Comparison of ENCODE assay signal across 37 cellular contexts in genomic region chr21:41739011-41739410, GRCh38. TPM values are rescaled to one million over a fixed set of nuclear protein-coding genes. Genes with fewer than 3 reads are reported as not detected.
"Had no signal": no experiment of that assay in that cellular context is flagged by ENCODE, and none has a peak within 500 bp of the region (broad histone marks: within the 10 kb centered on the region; RNA-seq: fewer than 3 reads in every experiment).

No MANE protein-coding gene starts in this region.

- H3K4me3 Mint-ChIP-seq: activated B cell treated with CpG ODN at 0.5 μM for 24 hours; activated CD4-positive, alpha-beta memory T cell treated with anti-CD3 and anti-CD28 coated beads for 36 hours; activated CD4-positive, alpha-beta T cell treated with anti-CD3 and anti-CD28 coated beads, Interleukin-2, amount 10 ng/mL, durations not matched to agents 24 days and 14 days; activated CD8-positive, alpha-beta T cell treated with anti-CD3 and anti-CD28 coated beads for 36 hours; activated naive CD4-positive, alpha-beta T cell treated with anti-CD3 and anti-CD28 coated beads for 36 hours; activated naive CD8-positive, alpha-beta T cell treated with anti-CD3 and anti-CD28 coated beads for 36 hours; activated T-cell treated with anti-CD3 and anti-CD28 coated beads, Interleukin-2, amount 50 U/mL, for 4 hours; activated T-cell treated with anti-CD3 and anti-CD28 coated beads, Interleukin-2, amount 50 U/mL, for 72 hours; activated T-helper 1 cell treated with anti-CD3 and anti-CD28 coated beads, Interleukin-12 subunit alpha, Interleukin-12 subunit beta, Interleukin-2, Interleukin-4 antibody, amounts not matched to agents 30 ng/mL and 10 ng/mL and 1 ng/mL, durations not matched to agents 14 hours and 24 hours and 36 hours; activated T-helper 17 cell treated with anti-CD3 and anti-CD28 coated beads, Interleukin-2, amount 50 U/mL, for 72 hours; central memory CD8-positive, alpha-beta T cell; T-helper 1 cell treated with Interleukin-12 subunit alpha and Interleukin-12 subunit beta and Interleukin-4 antibody, amounts not matched to agents 30 μg/mL and 1 μg/mL, for 36 hours; T-helper 2 cell treated with Interferon-gamma antibody and Interleukin-4, amounts not matched to agents 5 μg/mL and 100 μg/mL, for 36 hours had no signal

- DNase-seq: activated B cell treated with CpG ODN at 0.5 μM for 24 hours; activated CD4-positive, alpha-beta memory T cell treated with anti-CD3 and anti-CD28 coated beads for 36 hours; activated CD4-positive, alpha-beta T cell treated with anti-CD3 and anti-CD28 coated beads for 4 hours; activated CD4-positive, alpha-beta T cell treated with anti-CD3 and anti-CD28 coated beads, Interleukin-2, amount 10 ng/mL, durations not matched to agents 24 days and 14 days; activated CD4-positive, alpha-beta T cell treated with anti-CD3 and anti-CD28 coated beads, Interleukin-2, amount 50 U/mL, for 1 hour; activated CD4-positive, alpha-beta T cell treated with anti-CD3 and anti-CD28 coated beads, Interleukin-2, amount 50 U/mL, for 4 hours; activated CD4-positive, CD25-positive, alpha-beta regulatory T cell treated with anti-CD3 and anti-CD28 coated beads, Interleukin-2, amount 50 U/mL, for 72 hours; activated CD8-positive, alpha-beta memory T cell treated with anti-CD3 and anti-CD28 coated beads, Interleukin-2, amount 50 U/mL, for 4 hours; activated CD8-positive, alpha-beta T cell treated with anti-CD3 and anti-CD28 coated beads for 36 hours; activated effector memory CD4-positive, alpha-beta T cell treated with anti-CD3 and anti-CD28 coated beads, Interleukin-2, amount 50 U/mL, for 16 hours; activated gamma-delta T cell treated with Interleukin-2 at 50 U/mL for 16 hours; activated naive CD4-positive, alpha-beta T cell; activated naive CD4-positive, alpha-beta T cell treated with anti-CD3 and anti-CD28 coated beads for 36 hours; activated naive CD4-positive, alpha-beta T cell treated with anti-CD3 and anti-CD28 coated beads, Interleukin-2, amount 50 U/mL, for 16 hours; activated naive CD8-positive, alpha-beta T cell treated with anti-CD3 and anti-CD28 coated beads for 36 hours; activated T-cell treated with anti-CD3 and anti-CD28 coated beads for 4 hours; activated T-cell treated with anti-CD3 and anti-CD28 coated beads, Interleukin-2, amount 50 U/mL, for 1 hour; activated T-cell treated with anti-CD3 and anti-CD28 coated beads, Interleukin-2, amount 50 U/mL, for 4 hours; activated T-cell treated with anti-CD3 and anti-CD28 coated beads, Interleukin-2, amount 50 U/mL, for 72 hours; adrenal gland; amniotic stem cell; body of pancreas; brain microvascular endothelial cell; cerebellar nuclear complex; T-helper 1 cell; T-helper 2 cell; T-helper 9 cell had no signal

- H3K27ac ChIP-seq: adrenal gland, body of pancreas, brain microvascular endothelial cell, breast epithelium, VCaP had no signal

- FAIRE-seq: astrocyte, TTC549 had no signal

- H3K9me3 ChIP-seq: adrenal gland, body of pancreas had no signal

- H3K4me1 Mint-ChIP-seq: activated B cell treated with CpG ODN at 0.5 μM for 24 hours; activated CD4-positive, alpha-beta T cell treated with anti-CD3 and anti-CD28 coated beads, Interleukin-2, amount 10 ng/mL, durations not matched to agents 24 days and 14 days; activated naive CD8-positive, alpha-beta T cell treated with anti-CD3 and anti-CD28 coated beads for 36 hours; activated T-helper 17 cell treated with anti-CD3 and anti-CD28 coated beads, Interleukin-2, amount 50 U/mL, for 72 hours; central memory CD8-positive, alpha-beta T cell had no signal

- H3K4me1 ChIP-seq: adrenal gland, body of pancreas, breast epithelium had no signal

- H3K4me3 ChIP-seq: adrenal gland, body of pancreas, breast epithelium had no signal

- H3K27ac Mint-ChIP-seq: activated B cell treated with CpG ODN at 0.5 μM for 24 hours; activated CD4-positive, alpha-beta memory T cell treated with anti-CD3 and anti-CD28 coated beads for 36 hours; activated CD4-positive, alpha-beta T cell treated with anti-CD3 and anti-CD28 coated beads, Interleukin-2, amount 10 ng/mL, durations not matched to agents 24 days and 14 days; activated CD8-positive, alpha-beta T cell treated with anti-CD3 and anti-CD28 coated beads for 36 hours; activated naive CD4-positive, alpha-beta T cell treated with anti-CD3 and anti-CD28 coated beads for 36 hours; activated naive CD4-positive, alpha-beta T cell treated with anti-CD3 and anti-CD28 coated beads, Interleukin-2, amount 50 U/mL, for 72 hours; activated naive CD8-positive, alpha-beta T cell treated with anti-CD3 and anti-CD28 coated beads for 36 hours; activated T-cell treated with anti-CD3 and anti-CD28 coated beads, Interleukin-2, amount 50 U/mL, for 72 hours; activated T-helper 1 cell treated with anti-CD3 and anti-CD28 coated beads, Interleukin-12 subunit alpha, Interleukin-12 subunit beta, Interleukin-2, Interleukin-4 antibody, amounts not matched to agents 30 ng/mL and 10 ng/mL and 1 ng/mL, durations not matched to agents 14 hours and 24 hours and 36 hours; activated T-helper 17 cell treated with anti-CD3 and anti-CD28 coated beads, Interleukin-2, amount 50 U/mL, for 72 hours; T-helper 1 cell treated with Interleukin-12 subunit alpha and Interleukin-12 subunit beta and Interleukin-4 antibody, amounts not matched to agents 30 μg/mL and 1 μg/mL, for 36 hours; T-helper 2 cell treated with Interferon-gamma antibody and Interleukin-4, amounts not matched to agents 5 μg/mL and 100 μg/mL, for 36 hours had no signal

- ATAC-seq: activated CD8-positive, alpha-beta T cell treated with anti-CD3 and anti-CD28 coated beads for 36 hours; activated naive CD4-positive, alpha-beta T cell treated with anti-CD3 and anti-CD28 coated beads, Interleukin-2, amount 50 U/mL, for 72 hours; activated T-cell treated with anti-CD3 and anti-CD28 coated beads, Interleukin-2, amount 50 U/mL, for 4 hours; activated T-cell treated with anti-CD3 and anti-CD28 coated beads, Interleukin-2, amount 50 U/mL, for 72 hours; activated T-helper 17 cell treated with anti-CD3 and anti-CD28 coated beads, Interleukin-2, amount 50 U/mL, for 72 hours; body of pancreas had no signal

- H3K27me3 Mint-ChIP-seq: activated CD4-positive, alpha-beta T cell treated with anti-CD3 and anti-CD28 coated beads, Interleukin-2, amount 10 ng/mL, durations not matched to agents 24 days and 14 days; activated naive CD8-positive, alpha-beta T cell treated with anti-CD3 and anti-CD28 coated beads for 36 hours had no signal

- H3K9me3 Mint-ChIP-seq: central memory CD8-positive, alpha-beta T cell; T-helper 1 cell treated with Interleukin-12 subunit alpha and Interleukin-12 subunit beta and Interleukin-4 antibody, amounts not matched to agents 30 μg/mL and 1 μg/mL, for 36 hours; T-helper 2 cell treated with Interferon-gamma antibody and Interleukin-4, amounts not matched to agents 5 μg/mL and 100 μg/mL, for 36 hours had no signal

- H3K27me3 ChIP-seq: body of pancreas, brain microvascular endothelial cell, breast epithelium had no signal

- H3K36me3 ChIP-seq: adrenal gland, brain microvascular endothelial cell had no signal

RNA-seq across cellular contexts. Expression of gene RIPK4, which starts 27.8 kb away (rescaled TPM):
- total RNA-seq: activated CD4-positive, alpha-beta T cell treated with anti-CD3 and anti-CD28 coated beads, Interleukin-2, amount 10 ng/mL, durations not matched to agents 24 days and 14 days; activated T-helper 1 cell treated with anti-CD3 and anti-CD28 coated beads, Interleukin-12 subunit alpha, Interleukin-12 subunit beta, Interleukin-2, Interleukin-4 antibody, amounts not matched to agents 30 ng/mL and 10 ng/mL and 1 ng/mL, durations not matched to agents 14 hours and 24 hours and 36 hours had no signal
